19 cellular contexts compared by ENCODE assay signal in genomic region chr11:131999084-131999483, GRCh38.
DNase-seq lines count a peak whose midpoint lies in the region; ATAC-seq and TF ChIP-seq lines count a peak whose summit lies in the region.
"Had no signal": no experiment of that assay in that cellular context is flagged by ENCODE, and none has a peak within 500 bp of the region (broad histone marks: within the 10 kb centered on the region; RNA-seq: fewer than 3 reads in every experiment).

No MANE protein-coding gene starts in this region.

- H3K27ac Mint-ChIP-seq in GM23338 = no peak overlapping the region
- H3K27ac Mint-ChIP-seq in activated T-cell treated with anti-CD3 and anti-CD28 coated beads, Interleukin-2, amount 50 U/mL, for 72 hours = no peak overlapping the region
- H3K27ac Mint-ChIP-seq: T-helper 2 cell treated with Interferon-gamma antibody and Interleukin-4, amounts not matched to agents 5 μg/mL and 100 μg/mL, for 36 hours had no signal

- no peaks in the 10 kb centered on the region for H3F3A ChIP-seq in GM23338 (replicated peaks; ENCODE audit: low read depth)

- H3K36me3 ChIP-seq in GM23338 (ENCODE audit: insufficient read depth) = no peaks in the 10 kb centered on the region
- peaks cover 0 to 13% (median 0%) of the 10 kb centered on the region in 3 donors for H3K36me3 ChIP-seq in tibial nerve
- H3K36me3 ChIP-seq in MG63 = no peaks in the 10 kb centered on the region
- H3K36me3 ChIP-seq: BE2C, SJSA1, suprapubic skin had no signal

- 29 to 42% methylated on average over 6 of the region's 6 CpGs for WGBS in tibial nerve, 2 donors

- H3K9me2 ChIP-seq in GM23338 (ENCODE audit: insufficient read depth) = no peaks in the 10 kb centered on the region

- TF ChIP-seq CTCF in GM23338 (conservative IDR thresholded peaks at IDR 0.05; ENCODE audit: low read depth in 2 of 2) (no peak), tibial nerve (IDR thresholded peaks at IDR 0.05) (no peak)

- H3K27me3 Mint-ChIP-seq in GM23338 (ENCODE audit: insufficient read depth, low read depth, poor library complexity) = no peaks in the 10 kb centered on the region
- no peaks in the 10 kb centered on the region for H3K27me3 Mint-ChIP-seq in activated T-cell treated with anti-CD3 and anti-CD28 coated beads, Interleukin-2, amount 50 U/mL, for 72 hours (ENCODE audit: low read depth)

- H4K20me1 ChIP-seq in GM23338 (replicated peaks; ENCODE audit: insufficient read depth) = no peaks in the 10 kb centered on the region

- no peaks in the 10 kb centered on the region for H3K79me2 ChIP-seq in GM23338 (replicated peaks; ENCODE audit: insufficient read depth)

- H3K4me1 Mint-ChIP-seq in GM23338 = peaks cover 20% of the 10 kb centered on the region
- H3K4me1 Mint-ChIP-seq in activated T-cell treated with anti-CD3 and anti-CD28 coated beads, Interleukin-2, amount 50 U/mL, for 72 hours (ENCODE audit: low read depth) = no peaks in the 10 kb centered on the region

- H3K4me3 Mint-ChIP-seq in GM23338 = no peak overlapping the region
- H3K4me3 Mint-ChIP-seq in activated T-cell treated with anti-CD3 and anti-CD28 coated beads, Interleukin-2, amount 50 U/mL, for 72 hours = no peak overlapping the region
- H3K4me3 Mint-ChIP-seq: T-helper 2 cell treated with Interferon-gamma antibody and Interleukin-4, amounts not matched to agents 5 μg/mL and 100 μg/mL, for 36 hours had no signal

- no peaks in the 10 kb centered on the region for H3K27me3 ChIP-seq in GM23338 (ENCODE audit: insufficient read depth)
- H3K27me3 ChIP-seq in tibial nerve = no peaks in the 10 kb centered on the region
- H3K27me3 ChIP-seq in MG63 = no peaks in the 10 kb centered on the region
- H3K27me3 ChIP-seq: BE2C, dorsolateral prefrontal cortex, SJSA1, suprapubic skin had no signal

- H3K9me3 ChIP-seq in tibial nerve (peaks cover 0 to 13% (median 0%) of the 10 kb centered on the region in 4 donors), MG63 (peaks cover 9% of the 10 kb centered on the region)
- H3K9me3 ChIP-seq: BE2C, SJSA1 had no signal

- H3K4me2 ChIP-seq in GM23338 = no peak overlapping the region

- TF ChIP-seq EP300 in tibial nerve (IDR thresholded peaks at IDR 0.05) = no peak

- peaks cover 21% of the 10 kb centered on the region for H3K4me1 ChIP-seq in GM23338 (ENCODE audit: insufficient read depth)
- H3K4me1 ChIP-seq in tibial nerve = peaks cover 0 to 5% (median 0%) of the 10 kb centered on the region in 4 donors
- H3K4me1 ChIP-seq: BE2C, SJSA1, suprapubic skin had no signal

- no peak overlapping the region for H2AFZ ChIP-seq in GM23338

- peaks cover 12% of the 10 kb centered on the region for H3K9me3 Mint-ChIP-seq in GM23338
- peaks cover 3 to 4% of the 10 kb centered on the region in 2 donors for H3K9me3 Mint-ChIP-seq in activated T-cell treated with anti-CD3 and anti-CD28 coated beads, Interleukin-2, amount 50 U/mL, for 72 hours

- no peak overlapping the region for H3K4me3 ChIP-seq in GM23338
- H3K4me3 ChIP-seq in tibial nerve = no peak overlapping the region
- H3K4me3 ChIP-seq in MG63 = no peak overlapping the region
- H3K4me3 ChIP-seq: dorsolateral prefrontal cortex, SJSA1, suprapubic skin had no signal

- H3K27ac ChIP-seq in GM23338 (ENCODE audit: low read depth) (no peak overlapping the region), caudate nucleus (ENCODE audit: low read depth, low read length) (peak overlapping the region; percentile 84), tibial nerve (no peak overlapping the region)
- H3K27ac ChIP-seq: SJSA1, suprapubic skin had no signal

- H3K36me3 Mint-ChIP-seq in GM23338 (ENCODE audit: low read depth) = peaks cover 11% of the 10 kb centered on the region
- H3K36me3 Mint-ChIP-seq in activated T-cell treated with anti-CD3 and anti-CD28 coated beads, Interleukin-2, amount 50 U/mL, for 72 hours (ENCODE audit: insufficient read depth in 2 of 2) = peaks cover 0 to 4% of the 10 kb centered on the region in 2 donors

- ATAC-seq in GM23338 = no peak
- no peak for ATAC-seq in activated T-cell treated with anti-CD3 and anti-CD28 coated beads, Interleukin-2, amount 50 U/mL, for 72 hours (replicated peaks in 1 of 2)
- ATAC-seq: esophagus mucosa, left lobe of liver had no signal

- DNase-seq in GM23338 (ENCODE audit: low spot score) (peak; percentile 20), NCI-H187 treated with DMSO at 0.1 percent for 48 hours (lab: John Stamatoyannopoulos, UW) (peak; percentile 5), caudate nucleus (lab: John Stamatoyannopoulos, UW) (peak in 5 of 61 donors; percentile 4 to 58 (median 29)), left kidney (ENCODE audit: low read depth, low spot score) (peak; percentile 87), tibial nerve (ENCODE audit: low spot score in 2 of 2) (no peak), MG63 (no peak)
- DNase-seq in activated T-cell treated with anti-CD3 and anti-CD28 coated beads, Interleukin-2, amount 50 U/mL, for 72 hours = no peak
- DNase-seq: activated CD4-positive, alpha-beta T cell treated with anti-CD3 and anti-CD28 coated beads for 1 hour; activated CD8-positive, alpha-beta memory T cell treated with anti-CD3 and anti-CD28 coated beads, Interleukin-2, amount 50 U/mL, for 48 hours; BE2C; NCI-H226; stimulated activated CD4-positive, alpha-beta T cell treated with anti-CD3 and anti-CD28 coated beads, Interleukin-4, amount 100 ng/mL, for 24 hours; stimulated activated CD8-positive, alpha-beta memory T cell treated with anti-CD3 and anti-CD28 coated beads, Interleukin-4, amount 100 ng/mL, for 48 hours had no signal

- TF ChIP-seq POLR2A in tibial nerve (IDR thresholded peaks at IDR 0.05) = no peak

TF ChIP-seq in GM23338, 12 proteins besides CTCF, POLR2A, EP300 and RAD21:
- TF ChIP-seq NANOG (IDR thresholded peaks at IDR 0.05; ENCODE audit: borderline replicate concordance) (no peak), ZNF462 (CRISPR knock-in tag; IDR thresholded peaks at IDR 0.05) (no peak), EZH2 (IDR thresholded peaks at IDR 0.05; ENCODE audit: low read depth, unreplicated experiment) (no peak), POLR2AphosphoS5 (IDR thresholded peaks at IDR 0.05; ENCODE audit: low read depth) (no peak), STAT1 (IDR thresholded peaks at IDR 0.05; ENCODE audit: unreplicated experiment) (no peak)
TF ChIP-seq in GM23338: peak in this region for 0.

Comparison
In these comparisons a context has a peak if more than half of its experiments do, and no peak if none do; other contexts are left out.
1. DNase-seq: peak in GM23338 (single experiment), NCI-H187 treated with DMSO at 0.1 percent for 48 hours (single experiment) and left kidney (single experiment); none in tibial nerve (0 of 2), activated T-cell treated with anti-CD3 and anti-CD28 coated beads, Interleukin-2, amount 50 U/mL, for 72 hours (0 of 2) and MG63 (single experiment).